ENCODE assay signal across 8 cellular contexts in genomic region chr5:124736111-124736813, GRCh38. TPM values are rescaled to one million over a fixed set of nuclear protein-coding genes. Genes with fewer than 3 reads are reported as not detected.
A peak's percentile ranks its signal among the peaks of the same experiment; 100 is the strongest.
DNase-seq lines count a peak whose midpoint lies in the region; ATAC-seq and TF ChIP-seq lines count a peak whose summit lies in the region.

No MANE protein-coding gene starts in this region.

- H3K4me1 Mint-ChIP-seq in memory B cell: peaks cover 43% of the 10 kb centered on the region

- H3K36me3 ChIP-seq in breast epithelium (no peaks in the 10 kb centered on the region), mammary epithelial cell (ENCODE audit: insufficient read depth, low read length) (no peaks in the 10 kb centered on the region), vagina (no peaks in the 10 kb centered on the region)

- peaks cover 77% of the 10 kb centered on the region for H3K79me2 ChIP-seq in mammary epithelial cell (ENCODE audit: insufficient read depth, low read length)

- no TSS peak for BruUV-seq in mammary epithelial cell (replicated peaks; lab: Mats Ljungman, UMichigan)

- H3K4me3 ChIP-seq in breast epithelium (peak overlapping the region in 1 of 3 donors; percentile 28), mammary epithelial cell (replicated peaks in 1 of 3; ENCODE audit: insufficient read depth in 1 of 3, low read depth in 2 of 3, low read length in 3 of 3) (no peak overlapping the region), vagina (peak overlapping the region in 1 of 2 donors; percentile 32)

- dilution Hi-C loops in mammary epithelial cell (cut with HindIII; ENCODE audit: low sequenced_read_pairs): no loop called here

- H4K20me1 ChIP-seq in mammary epithelial cell (ENCODE audit: insufficient read depth, low read length): no peaks in the 10 kb centered on the region

- ATAC-seq in memory B cell (ENCODE audit: low read depth) (no peak), left lobe of liver (no peak)

- H3K9me3 ChIP-seq in breast epithelium: no peaks in the 10 kb centered on the region
- H3K9me3 ChIP-seq in mammary epithelial cell (replicated peaks; ENCODE audit: insufficient read depth, low read length): no peaks in the 10 kb centered on the region
- no peaks in the 10 kb centered on the region for H3K9me3 ChIP-seq in vagina

- no peak overlapping the region for H3K27ac Mint-ChIP-seq in memory B cell

- H3K27ac ChIP-seq in breast epithelium (peak overlapping the region; percentile 21 to 43), mammary epithelial cell (ENCODE audit: insufficient read depth, low read depth, low read length) (no peak overlapping the region), caudate nucleus (ENCODE audit: low read depth, low read length) (peak overlapping the region; percentile 32), vagina (peak overlapping the region; percentile 30)

- WGBS in mammary epithelial cell (ENCODE audit: low coverage, missing lambda C conversion rate): 89% methylated on average over 6 of the region's 6 CpGs

- no peak overlapping the region for H3K4me2 ChIP-seq in mammary epithelial cell (ENCODE audit: insufficient read depth, low read depth, low read length)

- H3K9me3 Mint-ChIP-seq in memory B cell: no peaks in the 10 kb centered on the region

- intact Hi-C loops in breast epithelium (cut with DNase I; ENCODE audit: low total_unique reads) (no loop called here), mammary epithelial cell (cut with micrococcal nuclease) (no loop called here), vagina (cut with DNase I) (no loop called here)

- peak overlapping the region; percentile 82 for H3K4me3 Mint-ChIP-seq in memory B cell

- H2AFZ ChIP-seq in mammary epithelial cell (ENCODE audit: low read depth, low read length): no peak overlapping the region

- H3K27me3 Mint-ChIP-seq in memory B cell: peaks cover 3% of the 10 kb centered on the region

- no peak for DNase-seq in breast epithelium (ENCODE audit: low spot score in 2 of 2)
- no peak for DNase-seq in mammary epithelial cell
- DNase-seq in caudate nucleus (lab: John Stamatoyannopoulos, UW): no peak
- no peak for DNase-seq in memory B cell (ENCODE audit: low spot score in 2 of 2)
- no peak for DNase-seq in vagina (ENCODE audit: extremely low spot score in 2 of 2)
- DNase-seq in SIG-M5 (lab: John Stamatoyannopoulos, UW): no peak
- DNase-seq in left lobe of liver (ENCODE audit: low spot score): no peak
- DNase-seq in NCI-H1092 treated with DMSO at 0.1 percent for 48 hours (lab: John Stamatoyannopoulos, UW): no peak

- in situ Hi-C loops in mammary epithelial cell (cut with MboI; ENCODE audit: low sequenced_read_pairs in 2 of 2): loop anchor here in 1 of 2 donors (25.0 kb wide), 1 partner anchor 676 kb away; no protein-coding TSS in a partner anchor

- H3K36me3 Mint-ChIP-seq in memory B cell: peaks cover 3% of the 10 kb centered on the region

- CTCF ChIA-PET in mammary epithelial cell (lab: Charles Lee; ENCODE audit: low non-redundant PET): no interaction called here

- TF ChIP-seq CTCF in breast epithelium (IDR thresholded peaks at IDR 0.05) (no peak), mammary epithelial cell (conservative IDR thresholded peaks at IDR 0.05 in 1 of 2, IDR thresholded peaks at IDR 0.05 in 1 of 2; ENCODE audit: extremely low read depth in 1 of 2, insufficient read depth in 1 of 2, low read depth in 1 of 2, low read length in 2 of 2) (no peak), vagina (IDR thresholded peaks at IDR 0.05) (no peak)

- H3K4me1 ChIP-seq in breast epithelium: peaks cover 0 to 18% of the 10 kb centered on the region in 2 donors
- peaks cover 12% of the 10 kb centered on the region for H3K4me1 ChIP-seq in mammary epithelial cell (ENCODE audit: insufficient read depth, low read length)
- peaks cover 50% of the 10 kb centered on the region for H3K4me1 ChIP-seq in vagina

- H3K27me3 ChIP-seq in breast epithelium (no peaks in the 10 kb centered on the region), mammary epithelial cell (ENCODE audit: insufficient read depth, low read length) (no peaks in the 10 kb centered on the region), vagina (no peaks in the 10 kb centered on the region)

- TF ChIP-seq POLR2A in breast epithelium (IDR thresholded peaks at IDR 0.05) (no peak), vagina (IDR thresholded peaks at IDR 0.05) (no peak)

- no peak overlapping the region for H3K9ac ChIP-seq in mammary epithelial cell (ENCODE audit: insufficient read depth, low read length)

RNA-seq across cellular contexts. Expression of gene ZNF608, which starts 10.2 kb away (rescaled TPM):
- total RNA-seq in breast epithelium (10 to 100 TPM; 15.7 to 82.1 (median 58.7) TPM), mammary epithelial cell (10 to 100 TPM in 1 of 2 donors, 1 to 10 TPM in 1; 7.0 to 20.0 TPM), vagina (20.6 TPM), left lobe of liver (5.0 TPM)
- polyA plus RNA-seq in mammary epithelial cell: 4.4 TPM
- polyA minus RNA-seq in mammary epithelial cell: 5.8 TPM
